Comparison of ENCODE assay signal across 8 cellular contexts in genomic region chr16:1363501-1364041, GRCh38. TPM values are rescaled to one million over a fixed set of nuclear protein-coding genes. Genes with fewer than 3 reads are reported as not detected.
A peak's percentile ranks its signal among the peaks of the same experiment; 100 is the strongest.
DNase-seq lines count a peak whose midpoint lies in the region; ATAC-seq, FAIRE-seq and TF ChIP-seq lines count a peak whose summit lies in the region.

No MANE protein-coding gene starts in this region.

- H2AFZ ChIP-seq in H1 (ENCODE audit: low read length) = no peak overlapping the region

- H3K27me3 Mint-ChIP-seq in activated CD4-positive, alpha-beta memory T cell treated with anti-CD3 and anti-CD28 coated beads, Interleukin-2, amount 10 ng/mL, durations not matched to agents 7 days and 5 days = no peaks in the 10 kb centered on the region
- H3K27me3 Mint-ChIP-seq in naive thymus-derived CD8-positive, alpha-beta T cell = no peaks in the 10 kb centered on the region

- FAIRE-seq in H1 (lab: Jason Lieb, UNC) = no peak

- H3K4me3 Mint-ChIP-seq in activated CD4-positive, alpha-beta memory T cell treated with anti-CD3 and anti-CD28 coated beads, Interleukin-2, amount 10 ng/mL, durations not matched to agents 7 days and 5 days = no peak overlapping the region
- H3K4me3 Mint-ChIP-seq in naive thymus-derived CD8-positive, alpha-beta T cell = no peak overlapping the region

- H3K14ac ChIP-seq in H1 (ENCODE audit: insufficient read length) = no peak overlapping the region

- 63% methylated on average over 18 of the region's 18 CpGs; no CpG with 5 or more reads in 1 of the 2 experiments for WGBS in H1 (ENCODE audit: extremely low coverage in 1 of 2, insufficient coverage in 1 of 2, insufficient read length in 1 of 2, insufficient replicate concordance in 2 of 2, low coverage in 1 of 2, low lambda C conversion rate in 2 of 2, missing lambda C conversion rate in 1 of 2), 2 experiments

- H4K5ac ChIP-seq in H1 (ENCODE audit: insufficient read length, low read depth, low read length) = no peak overlapping the region

- H2BK120ac ChIP-seq in H1 (replicated peaks; ENCODE audit: low read depth, low read length) = no peak overlapping the region

- no peaks in the 10 kb centered on the region for H3K23me2 ChIP-seq in H1 (ENCODE audit: low read depth, low read length)

- peaks cover 12 to 29% of the 10 kb centered on the region in 2 experiments for H4K20me1 ChIP-seq in H1 (replicated peaks in 1 of 2; ENCODE audit: control insufficient read depth in 1 of 2, insufficient read depth in 2 of 2, low read length in 2 of 2)

- no peak overlapping the region for H2BK20ac ChIP-seq in H1 (ENCODE audit: low read length)

- no peak for TF ChIP-seq EP300 in H1 (IDR thresholded peaks at IDR 0.05; ENCODE audit: borderline replicate concordance in 1 of 2, low read depth in 2 of 2, low read length in 2 of 2)

- TF ChIP-seq CTCF in H1 (IDR thresholded peaks at IDR 0.05; ENCODE audit: control extremely low read depth in 1 of 3, insufficient read depth in 1 of 3, low read depth in 1 of 3, low read length in 3 of 3) = peak; percentile 78 to 93 (median 92)
- TF ChIP-seq CTCF in thoracic aorta (IDR thresholded peaks at IDR 0.05) = peak; percentile 56
- TF ChIP-seq CTCF in omental fat pad (IDR thresholded peaks at IDR 0.05) = no peak

- DNase-seq in NCI-H2081 (lab: John Stamatoyannopoulos, UW) = peak; percentile 68 to 77
- no peak for DNase-seq in NCI-H2081 treated with DMSO at 0.1 percent for 48 hours (lab: John Stamatoyannopoulos, UW)
- DNase-seq in NCI-H2107 (lab: John Stamatoyannopoulos, UW) = peak; percentile 61
- peak; percentile 77 for DNase-seq in activated CD4-positive, alpha-beta memory T cell treated with anti-CD3 and anti-CD28 coated beads, Interleukin-2, amount 10 ng/mL, durations not matched to agents 7 days and 5 days
- DNase-seq in H1 (ENCODE audit: low read depth in 1 of 2, low spot score in 2 of 2) = peak; percentile 43 to 88
- peak; percentile 45 to 77 (median 66) for DNase-seq in naive thymus-derived CD8-positive, alpha-beta T cell
- no peak for DNase-seq in thoracic aorta (ENCODE audit: low spot score)
- no peak for DNase-seq in omental fat pad (ENCODE audit: low spot score)

- H3K36me3 Mint-ChIP-seq in activated CD4-positive, alpha-beta memory T cell treated with anti-CD3 and anti-CD28 coated beads, Interleukin-2, amount 10 ng/mL, durations not matched to agents 7 days and 5 days (ENCODE audit: low read depth) = peaks cover 10% of the 10 kb centered on the region
- H3K36me3 Mint-ChIP-seq in naive thymus-derived CD8-positive, alpha-beta T cell = peaks cover 0 to 56% (median 3%) of the 10 kb centered on the region in 3 donors

- no peak for TF ChIP-seq POLR2A in H1 (IDR thresholded peaks at IDR 0.05; ENCODE audit: control extremely low read depth in 1 of 2, low read depth in 2 of 2, low read length in 2 of 2)

- H3K27ac ChIP-seq in H1 (ENCODE audit: low read depth, low read length) (no peak overlapping the region), thoracic aorta (no peak overlapping the region)

- H3K79me2 ChIP-seq in H1 (ENCODE audit: control insufficient read depth in 1 of 2, insufficient read depth in 2 of 2, low read length in 2 of 2) = peaks cover 0 to 7% of the 10 kb centered on the region in 2 experiments; a peak in 1 of 4 replicates

- H2AK5ac ChIP-seq in H1 (ENCODE audit: low read depth, low read length) = no peak overlapping the region

- no peaks in the 10 kb centered on the region for H3K9me3 Mint-ChIP-seq in activated CD4-positive, alpha-beta memory T cell treated with anti-CD3 and anti-CD28 coated beads, Interleukin-2, amount 10 ng/mL, durations not matched to agents 7 days and 5 days
- no peaks in the 10 kb centered on the region for H3K9me3 Mint-ChIP-seq in naive thymus-derived CD8-positive, alpha-beta T cell

- TF ChIP-seq RAD21 in H1 (IDR thresholded peaks at IDR 0.05 in 1 of 2, conservative IDR thresholded peaks at IDR 0.05 in 1 of 2; ENCODE audit: low read depth in 2 of 2, low read length in 2 of 2) = peak; percentile 58 to 71

- H2BK12ac ChIP-seq in H1 (ENCODE audit: low read depth, low read length) = no peak overlapping the region; the same call in 1 of the 2 replicates

- no peak overlapping the region; the same call in 1 of the 2 replicates for H4K8ac ChIP-seq in H1 (ENCODE audit: extremely low read depth, insufficient read depth, low read length)

- H3K79me1 ChIP-seq in H1 (ENCODE audit: low read depth, low read length) = peaks cover 5% of the 10 kb centered on the region; the same call in 1 of the 2 replicates

- peak; percentile 95 to 98 for ATAC-seq in naive thymus-derived CD8-positive, alpha-beta T cell
- ATAC-seq in thoracic aorta (ENCODE audit: insufficient number of reproducible peaks, low FRiP score, low read depth) (no peak), omental fat pad (ENCODE audit: low FRiP score) (no peak)

- H3K4me3 ChIP-seq in H1 (ENCODE audit: extremely low read depth in 1 of 4, insufficient read depth in 2 of 4, low read depth in 3 of 4, low read length in 4 of 4) (no peak overlapping the region), thoracic aorta (no peak overlapping the region)

- H3K23ac ChIP-seq in H1 (ENCODE audit: insufficient read length) = no peak overlapping the region

- no peak overlapping the region for H3K4me2 ChIP-seq in H1 (ENCODE audit: insufficient read depth in 1 of 2, low read depth in 2 of 2, low read length in 2 of 2)

- no peak overlapping the region for H2BK15ac ChIP-seq in H1 (ENCODE audit: low read length)

- H4K91ac ChIP-seq in H1 (replicated peaks; ENCODE audit: insufficient read length, low read length) = no peak overlapping the region

- H3K27ac Mint-ChIP-seq in activated CD4-positive, alpha-beta memory T cell treated with anti-CD3 and anti-CD28 coated beads, Interleukin-2, amount 10 ng/mL, durations not matched to agents 7 days and 5 days = no peak overlapping the region
- peak overlapping the region in 4 of 10 donors; percentile 49 to 84 (median 55) for H3K27ac Mint-ChIP-seq in naive thymus-derived CD8-positive, alpha-beta T cell

- no peak overlapping the region for H2BK5ac ChIP-seq in H1 (ENCODE audit: low read depth, low read length)

- peaks cover 1% of the 10 kb centered on the region for H3K4me1 Mint-ChIP-seq in activated CD4-positive, alpha-beta memory T cell treated with anti-CD3 and anti-CD28 coated beads, Interleukin-2, amount 10 ng/mL, durations not matched to agents 7 days and 5 days
- H3K4me1 Mint-ChIP-seq in naive thymus-derived CD8-positive, alpha-beta T cell = peaks cover 0 to 9% (median 3%) of the 10 kb centered on the region in 4 donors

- no peak overlapping the region for H3K56ac ChIP-seq in H1 (replicated peaks; ENCODE audit: insufficient read length, low read depth, low read length)

- no peaks in the 10 kb centered on the region for H3K9me3 ChIP-seq in H1 (ENCODE audit: insufficient read depth in 2 of 2, low read depth in 1 of 2, low read length in 1 of 2)
- no peaks in the 10 kb centered on the region for H3K9me3 ChIP-seq in thoracic aorta

- H3K27me3 ChIP-seq in H1 (replicated peaks in 1 of 4; ENCODE audit: control insufficient read depth in 3 of 4, extremely low read depth in 1 of 4, insufficient read depth in 3 of 4, low read length in 3 of 4) (no peaks in the 10 kb centered on the region), thoracic aorta (replicated peaks; ENCODE audit: insufficient read depth) (no peaks in the 10 kb centered on the region)

- CTCF ChIA-PET in activated CD4-positive, alpha-beta memory T cell treated with anti-CD3 and anti-CD28 coated beads, Interleukin-2, amount 10 ng/mL, durations not matched to agents 7 days and 5 days (lab: Charles Lee) = interaction anchor here (0.6 to 4.3 kb wide), 16 partner anchors 9 to 342 kb away, joined by 3 to 29 read pairs (median 4); partner anchors contain the start of genes JPT2, MAPK8IP3 and TMEM204
- CTCF ChIA-PET in H1 (lab: Charles Lee; ENCODE audit: partially characterized antibody) = interaction anchor here (0.6 to 8.1 kb wide), 34 partner anchors 8 to 822 kb away, joined by 3 to 59 read pairs (median 4); partner anchors contain the start of gene CCDC154

- H3K4ac ChIP-seq in H1 (replicated peaks; ENCODE audit: insufficient read length, low read depth, low read length) = no peak overlapping the region

- POLR2A ChIA-PET in activated CD4-positive, alpha-beta memory T cell treated with anti-CD3 and anti-CD28 coated beads, Interleukin-2, amount 10 ng/mL, durations not matched to agents 7 days and 5 days (lab: Charles Lee) = interaction anchor here (0.5 to 1.0 kb wide), 4 partner anchors 15 to 1054 kb away, joined by 3 to 4 read pairs (median 3); partner anchors contain the start of gene UNKL
- POLR2A ChIA-PET in H1 (lab: Charles Lee; ENCODE audit: partially characterized antibody) = interaction anchor here (0.8 to 6.6 kb wide), 6 partner anchors 11 to 49 kb away, joined by 3 to 44 read pairs (median 4); no protein-coding TSS in a partner anchor
- POLR2A ChIA-PET in naive thymus-derived CD8-positive, alpha-beta T cell (lab: Charles Lee) = interaction anchor here (0.6 to 1.2 kb wide), 4 partner anchors 10 to 896 kb away, joined by 3 to 4 read pairs (median 4); no protein-coding TSS in a partner anchor

- H3K18ac ChIP-seq in H1 (ENCODE audit: extremely low read depth, low read length) = no peak overlapping the region

- no peak overlapping the region for H3K9ac ChIP-seq in H1 (replicated peaks in 1 of 4; ENCODE audit: extremely low read depth in 1 of 4, low read depth in 3 of 4, low read length in 3 of 4)

- H3K4me1 ChIP-seq in H1 (replicated peaks in 1 of 4; ENCODE audit: control insufficient read depth in 3 of 4, insufficient read depth in 4 of 4, low read length in 3 of 4) = no peaks in the 10 kb centered on the region
- H3K4me1 ChIP-seq in thoracic aorta (ENCODE audit: control insufficient read depth in 1 of 2, low read depth in 2 of 2) = no peaks in the 10 kb centered on the region

- H3K36me3 ChIP-seq in H1 (ENCODE audit: control insufficient read depth in 2 of 4, insufficient read depth in 4 of 4, low read length in 3 of 4) (peaks cover 15 to 43% (median 23%) of the 10 kb centered on the region in 4 experiments), thoracic aorta (peaks cover 45% of the 10 kb centered on the region)

RNA-seq across cellular contexts. Expression of gene GNPTG, which starts 11.8 kb away (rescaled TPM):
- total RNA-seq in activated CD4-positive, alpha-beta memory T cell treated with anti-CD3 and anti-CD28 coated beads, Interleukin-2, amount 10 ng/mL, durations not matched to agents 7 days and 5 days = 10 to 100 TPM; 32.5 to 33.4 TPM
- total RNA-seq in H1 (2021; fragmentation: NEBNext Ultra II Directional; extraction: Animal tissue kit (Norgen Biotek cat#: 25700)) = 25.2 and 26.2 TPM in 2 replicates
- 51.2 and 73.3 TPM in 2 replicates for polyA plus RNA-seq in H1 (2011; rRNA removed)
- polyA plus RNA-seq in H1 (2011; cell fraction: cytosol; rRNA removed) = 45.7 TPM
- polyA plus RNA-seq in H1 (2011; cell fraction: nucleus; rRNA removed) = 73.3 TPM
- 21.7 to 30.2 TPM (median 28.6 TPM) in 4 replicates for polyA plus RNA-seq in H1 (2012, experiment 1 of 2)
- polyA plus RNA-seq in H1 (2012, experiment 2 of 2) = 17.9 TPM
- 22.1 TPM for polyA plus RNA-seq in H1 (2013, experiment 1 of 2)
- polyA plus RNA-seq in H1 (2013, experiment 2 of 2) = 23.7 TPM
- polyA minus RNA-seq in H1 (2011; rRNA and poly(A)+ RNA removed) = 9.9 and 10.5 TPM in 2 replicates
- polyA minus RNA-seq in H1 (2011; cell fraction: cytosol; rRNA and poly(A)+ RNA removed) = 9.3 TPM
- 13.4 TPM for polyA minus RNA-seq in H1 (2011; cell fraction: nucleus; rRNA and poly(A)+ RNA removed)
- total RNA-seq in naive thymus-derived CD8-positive, alpha-beta T cell = 10 to 100 TPM; 56.9 to 65.2 TPM
- polyA plus RNA-seq in naive thymus-derived CD8-positive, alpha-beta T cell = 10 to 100 TPM; 44.4 to 57.8 (median 56.6) TPM
- total RNA-seq in thoracic aorta = 10 to 100 TPM; 67.9 to 69.7 TPM
- 10 to 100 TPM; 48.3 to 77.1 (median 65.8) TPM for total RNA-seq in omental fat pad

RNA-seq across cellular contexts. Expression of gene TSR3, which starts 11.9 kb away (rescaled TPM):
- total RNA-seq in activated CD4-positive, alpha-beta memory T cell treated with anti-CD3 and anti-CD28 coated beads, Interleukin-2, amount 10 ng/mL, durations not matched to agents 7 days and 5 days = 10 to 100 TPM; 40.6 to 46.0 TPM
- 45.9 and 52.3 TPM in 2 replicates for total RNA-seq in H1 (2021; fragmentation: NEBNext Ultra II Directional; extraction: Animal tissue kit (Norgen Biotek cat#: 25700))
- 43.1 and 66.0 TPM in 2 replicates for polyA plus RNA-seq in H1 (2011; rRNA removed)
- polyA plus RNA-seq in H1 (2011; cell fraction: cytosol; rRNA removed) = 60.3 TPM
- 46.0 TPM for polyA plus RNA-seq in H1 (2011; cell fraction: nucleus; rRNA removed)
- 31.8 to 57.4 TPM (median 53.2 TPM) in 4 replicates for polyA plus RNA-seq in H1 (2012, experiment 1 of 2)
- polyA plus RNA-seq in H1 (2012, experiment 2 of 2) = 37.5 TPM
- polyA plus RNA-seq in H1 (2013, experiment 1 of 2) = 25.0 TPM
- polyA plus RNA-seq in H1 (2013, experiment 2 of 2) = 26.0 TPM
- polyA minus RNA-seq in H1 (2011; rRNA and poly(A)+ RNA removed) = 10.2 and 10.8 TPM in 2 replicates
- polyA minus RNA-seq in H1 (2011; cell fraction: cytosol; rRNA and poly(A)+ RNA removed) = 31.2 TPM
- 19.7 TPM for polyA minus RNA-seq in H1 (2011; cell fraction: nucleus; rRNA and poly(A)+ RNA removed)
- total RNA-seq in naive thymus-derived CD8-positive, alpha-beta T cell = 10 to 100 TPM; 37.1 to 41.2 TPM
- polyA plus RNA-seq in naive thymus-derived CD8-positive, alpha-beta T cell = 10 to 100 TPM; 88.8 to 99.4 (median 96.3) TPM
- total RNA-seq in thoracic aorta = 100 to 1,000 TPM in 1 of 2 donors, 10 to 100 TPM in 1; 61.7 to 124 TPM
- total RNA-seq in omental fat pad = 10 to 100 TPM; 42.4 to 78.5 (median 61.9) TPM

RNA-seq across cellular contexts. Expression of gene BAIAP3, which starts 30.1 kb away (rescaled TPM):
- total RNA-seq in activated CD4-positive, alpha-beta memory T cell treated with anti-CD3 and anti-CD28 coated beads, Interleukin-2, amount 10 ng/mL, durations not matched to agents 7 days and 5 days = 1 to 10 TPM; 3.4 to 3.9 TPM
- 6.8 and 7.9 TPM in 2 replicates for total RNA-seq in H1 (2021; fragmentation: NEBNext Ultra II Directional; extraction: Animal tissue kit (Norgen Biotek cat#: 25700))
- polyA plus RNA-seq in H1 (2011; rRNA removed) = 2.9 and 6.3 TPM in 2 replicates
- 4.8 TPM for polyA plus RNA-seq in H1 (2011; cell fraction: cytosol; rRNA removed)
- polyA plus RNA-seq in H1 (2011; cell fraction: nucleus; rRNA removed) = 33.8 TPM
- 4.5 to 6.4 TPM (median 5.6 TPM) in 4 replicates for polyA plus RNA-seq in H1 (2012, experiment 1 of 2)
- 2.6 TPM for polyA plus RNA-seq in H1 (2012, experiment 2 of 2)
- 5.0 TPM for polyA plus RNA-seq in H1 (2013, experiment 1 of 2)
- 3.4 TPM for polyA plus RNA-seq in H1 (2013, experiment 2 of 2)
- polyA minus RNA-seq in H1 (2011; rRNA and poly(A)+ RNA removed) = 2.0 and 2.1 TPM in 2 replicates
- 5.7 TPM for polyA minus RNA-seq in H1 (2011; cell fraction: cytosol; rRNA and poly(A)+ RNA removed)
- polyA minus RNA-seq in H1 (2011; cell fraction: nucleus; rRNA and poly(A)+ RNA removed) = 11.1 TPM
- total RNA-seq in naive thymus-derived CD8-positive, alpha-beta T cell = 1 to 10 TPM; 3.0 to 5.3 TPM
- 1 to 10 TPM in 1 of 3 donors, under 1 TPM in 2; 0.06 to 1.5 (median 0.85) TPM for polyA plus RNA-seq in naive thymus-derived CD8-positive, alpha-beta T cell
- total RNA-seq in thoracic aorta (10 to 100 TPM in 1 of 2 donors, 1 to 10 TPM in 1; 2.5 to 15.7 TPM), omental fat pad (10 to 100 TPM in 1 of 4 donors, 1 to 10 TPM in 3; 1.5 to 14.2 (median 1.9) TPM)

RNA-seq across cellular contexts. Expression of gene UNKL, which starts 50.9 kb away (rescaled TPM):
- total RNA-seq in activated CD4-positive, alpha-beta memory T cell treated with anti-CD3 and anti-CD28 coated beads, Interleukin-2, amount 10 ng/mL, durations not matched to agents 7 days and 5 days = 10 to 100 TPM; 40.0 to 43.7 TPM
- total RNA-seq in H1 (2021; fragmentation: NEBNext Ultra II Directional; extraction: Animal tissue kit (Norgen Biotek cat#: 25700)) = 31.8 and 32.1 TPM in 2 replicates
- 25.1 and 32.0 TPM in 2 replicates for polyA plus RNA-seq in H1 (2011; rRNA removed)
- polyA plus RNA-seq in H1 (2011; cell fraction: cytosol; rRNA removed) = 32.1 TPM
- polyA plus RNA-seq in H1 (2011; cell fraction: nucleus; rRNA removed) = 126 TPM
- polyA plus RNA-seq in H1 (2012, experiment 1 of 2) = 11.6 to 23.0 TPM (median 17.3 TPM) in 4 replicates
- polyA plus RNA-seq in H1 (2012, experiment 2 of 2) = 8.4 TPM
- polyA plus RNA-seq in H1 (2013, experiment 1 of 2) = 15.8 TPM
- 13.7 TPM for polyA plus RNA-seq in H1 (2013, experiment 2 of 2)
- 7.3 and 13.6 TPM in 2 replicates for polyA minus RNA-seq in H1 (2011; rRNA and poly(A)+ RNA removed)
- 30.1 TPM for polyA minus RNA-seq in H1 (2011; cell fraction: cytosol; rRNA and poly(A)+ RNA removed)
- polyA minus RNA-seq in H1 (2011; cell fraction: nucleus; rRNA and poly(A)+ RNA removed) = 31.8 TPM
- 100 to 1,000 TPM; 125 to 151 TPM for total RNA-seq in naive thymus-derived CD8-positive, alpha-beta T cell
- 10 to 100 TPM in 1 of 3 donors, 1 to 10 TPM in 2; 8.3 to 11.0 (median 8.8) TPM for polyA plus RNA-seq in naive thymus-derived CD8-positive, alpha-beta T cell
- total RNA-seq in thoracic aorta (10 to 100 TPM; 22.1 to 42.8 TPM), omental fat pad (10 to 100 TPM in 3 of 4 donors, 1 to 10 TPM in 1; 8.6 to 36.9 (median 14.2) TPM)

RNA-seq across cellular contexts. Expression of gene UBE2I, which starts 54.1 kb away (rescaled TPM):
- 100 to 1,000 TPM; 198 to 199 TPM for total RNA-seq in activated CD4-positive, alpha-beta memory T cell treated with anti-CD3 and anti-CD28 coated beads, Interleukin-2, amount 10 ng/mL, durations not matched to agents 7 days and 5 days
- total RNA-seq in H1 (2021; fragmentation: NEBNext Ultra II Directional; extraction: Animal tissue kit (Norgen Biotek cat#: 25700)) = 268 and 272 TPM in 2 replicates
- 148 and 162 TPM in 2 replicates for polyA plus RNA-seq in H1 (2011; rRNA removed)
- 142 TPM for polyA plus RNA-seq in H1 (2011; cell fraction: cytosol; rRNA removed)
- 143 TPM for polyA plus RNA-seq in H1 (2011; cell fraction: nucleus; rRNA removed)
- polyA plus RNA-seq in H1 (2012, experiment 1 of 2) = 186 to 197 TPM (median 190 TPM) in 4 replicates
- 278 TPM for polyA plus RNA-seq in H1 (2012, experiment 2 of 2)
- 202 TPM for polyA plus RNA-seq in H1 (2013, experiment 1 of 2)
- polyA plus RNA-seq in H1 (2013, experiment 2 of 2) = 204 TPM
- polyA minus RNA-seq in H1 (2011; rRNA and poly(A)+ RNA removed) = 87.2 and 89.0 TPM in 2 replicates
- 84.7 TPM for polyA minus RNA-seq in H1 (2011; cell fraction: cytosol; rRNA and poly(A)+ RNA removed)
- polyA minus RNA-seq in H1 (2011; cell fraction: nucleus; rRNA and poly(A)+ RNA removed) = 99.4 TPM
- total RNA-seq in naive thymus-derived CD8-positive, alpha-beta T cell = 100 to 1,000 TPM; 236 to 250 TPM
- polyA plus RNA-seq in naive thymus-derived CD8-positive, alpha-beta T cell = 10 to 100 TPM; 87.5 to 89.6 (median 89.0) TPM
- total RNA-seq in thoracic aorta (10 to 100 TPM; 68.2 to 76.1 TPM), omental fat pad (10 to 100 TPM; 50.9 to 94.9 (median 72.5) TPM)

Comparison
In these comparisons a context has a peak if more than half of its experiments do, and no peak if none do; other contexts are left out.
1. DNase-seq: peak in NCI-H2081 (2 of 2), NCI-H2107 (single experiment), activated CD4-positive, alpha-beta memory T cell treated with anti-CD3 and anti-CD28 coated beads, Interleukin-2, amount 10 ng/mL, durations not matched to agents 7 days and 5 days (single experiment), H1 (2 of 2) and naive thymus-derived CD8-positive, alpha-beta T cell (10 of 10); none in NCI-H2081 treated with DMSO at 0.1 percent for 48 hours (single experiment), thoracic aorta (single experiment) and omental fat pad (single experiment).
2. CTCF ChIP-seq: peak in H1 (3 of 3) and thoracic aorta (single experiment); none in omental fat pad (0 of 3).
3. ATAC-seq: peak in naive thymus-derived CD8-positive, alpha-beta T cell (2 of 2); none in thoracic aorta (single experiment) and omental fat pad (single experiment).